In the genomic region with DNA sequence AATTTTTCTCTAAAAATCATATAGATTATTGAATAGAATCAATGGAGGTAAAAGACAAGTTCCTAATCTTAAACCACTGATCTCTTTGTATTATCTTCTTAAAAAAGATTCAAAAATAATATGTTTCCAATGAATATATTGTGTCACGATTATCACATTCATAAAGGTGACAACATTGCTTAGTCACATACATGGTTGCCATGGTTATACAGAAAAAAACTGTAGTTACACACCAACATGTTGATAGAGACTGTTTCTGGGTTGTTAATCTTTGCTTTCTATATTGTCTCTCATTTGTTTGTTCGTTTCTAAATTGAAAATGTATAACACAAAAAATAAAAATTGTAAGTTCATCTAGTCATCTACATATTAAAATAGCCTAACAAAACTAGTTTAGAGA, we compare ENCODE assay signal across 23 cellular contexts.
"Had no signal": no experiment of that assay in that cellular context is flagged by ENCODE, and none has a peak within 500 bp of the region (broad histone marks: within the 10 kb centered on the region; RNA-seq: fewer than 3 reads in every experiment).

No MANE protein-coding gene starts in this region.

- H3K27ac ChIP-seq: brain microvascular endothelial cell, cardiac muscle cell, RWPE1, SJCRH30, WERI-Rb-1 had no signal

- H3K27me3 ChIP-seq: brain microvascular endothelial cell, cardiac muscle cell, MG63, SJCRH30 had no signal

- H3K9ac ChIP-seq: SK-N-SH had no signal

- H3K4me1 ChIP-seq: SJCRH30 had no signal

- H3K9me3 ChIP-seq: MG63, SJCRH30, SK-N-SH had no signal

- H3K4me3 ChIP-seq: cardiac muscle cell, MG63, SJCRH30 had no signal

- H3K4me2 ChIP-seq: SK-N-SH had no signal

- H3K36me3 ChIP-seq: brain microvascular endothelial cell, cardiac muscle cell, MG63, SJCRH30, WERI-Rb-1 had no signal

- DNase-seq: activated CD4-positive, alpha-beta memory T cell treated with anti-CD3 and anti-CD28 coated beads, Interleukin-2, amount 10 ng/mL, durations not matched to agents 7 days and 5 days; activated CD4-positive, alpha-beta T cell treated with anti-CD3 and anti-CD28 coated beads for 36 hours; activated CD4-positive, alpha-beta T cell treated with anti-CD3 and anti-CD28 coated beads, Interleukin-2, amount 50 U/mL, for 1 hour; activated gamma-delta T cell treated with Interleukin-2 at 50 U/mL for 16 hours; activated naive CD4-positive, alpha-beta T cell treated with anti-CD3 and anti-CD28 coated beads, Interleukin-2, amount 10 ng/mL, durations not matched to agents 7 days and 5 days; activated naive CD8-positive, alpha-beta T cell treated with anti-CD3 and anti-CD28 coated beads for 36 hours; activated T-cell treated with anti-CD3 and anti-CD28 coated beads, Interleukin-2, amount 50 U/mL, for 72 hours; brain microvascular endothelial cell; MG63; MV-4-11; NCI-H1092 treated with DMSO at 0.1 percent for 48 hours; NCI-H1417 treated with DMSO at 0.1 percent for 48 hours; NCI-H1694; NCI-H2029 treated with DMSO at 0.1 percent for 48 hours; NCI-H446; NCI-H524; Right ventricle myocardium superior; SJCRH30; SK-N-SH; T-helper 1 cell; WERI-Rb-1 had no signal
